In the genomic region with DNA sequence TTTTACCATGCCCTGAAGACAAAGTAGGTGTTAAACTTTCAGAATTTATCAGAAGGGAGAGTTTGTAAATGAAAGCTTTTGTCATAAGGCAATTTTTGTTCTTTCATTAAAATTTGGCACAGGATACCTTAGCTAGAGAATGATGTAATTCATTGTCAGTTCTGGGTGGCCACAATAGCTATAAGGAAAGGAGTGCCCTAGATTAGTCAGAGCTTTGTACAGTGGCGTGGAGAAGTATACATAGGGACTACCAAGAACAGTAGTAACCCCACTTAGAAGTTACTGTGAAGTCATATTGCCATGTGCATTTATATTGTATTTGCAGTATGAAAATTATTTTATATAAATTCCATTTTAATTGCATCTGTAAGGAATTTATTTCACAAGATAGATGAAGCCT, we compare ENCODE assay signal across 17 cellular contexts.
DNase-seq lines count a peak whose midpoint lies in the region; ATAC-seq and TF ChIP-seq lines count a peak whose summit lies in the region.
"Had no signal": no experiment of that assay in that cellular context is flagged by ENCODE, and none has a peak within 500 bp of the region (broad histone marks: within the 10 kb centered on the region; RNA-seq: fewer than 3 reads in every experiment).

No MANE protein-coding gene starts in this region.

- no peak overlapping the region for H3K4me3 ChIP-seq in RWPE2 (ENCODE audit: severe bottlenecking)
- H3K4me3 ChIP-seq in epithelial cell of esophagus (ENCODE audit: low read length): no peak overlapping the region
- no peak overlapping the region for H3K4me3 ChIP-seq in skeletal muscle cell (ENCODE audit: low read depth, low read length)
- H3K4me3 ChIP-seq: ascending aorta had no signal

- no peaks in the 10 kb centered on the region for H3K36me3 ChIP-seq in RWPE2 (ENCODE audit: low read depth)
- H3K36me3 ChIP-seq: ascending aorta, neutrophil, WERI-Rb-1 had no signal

- H3K27me3 ChIP-seq in RWPE2 (ENCODE audit: insufficient read depth, poor library complexity, severe bottlenecking): no peaks in the 10 kb centered on the region
- H3K27me3 ChIP-seq: ascending aorta, neutrophil had no signal

- H3K27me3 Mint-ChIP-seq in activated naive CD8-positive, alpha-beta T cell treated with anti-CD3 and anti-CD28 coated beads, Interleukin-2, amount 50 U/mL, for 24 hours: peaks cover 2% of the 10 kb centered on the region
- H3K27me3 Mint-ChIP-seq in activated naive CD8-positive, alpha-beta T cell treated with anti-CD3 and anti-CD28 coated beads for 36 hours: no peaks in the 10 kb centered on the region

- no peaks in the 10 kb centered on the region for H3K36me3 Mint-ChIP-seq in activated naive CD8-positive, alpha-beta T cell treated with anti-CD3 and anti-CD28 coated beads, Interleukin-2, amount 50 U/mL, for 24 hours (ENCODE audit: low read depth)
- no peaks in the 10 kb centered on the region for H3K36me3 Mint-ChIP-seq in activated naive CD8-positive, alpha-beta T cell treated with anti-CD3 and anti-CD28 coated beads for 36 hours
- H3K36me3 Mint-ChIP-seq: CD8-positive, alpha-beta memory T cell; T-cell had no signal

- TF ChIP-seq CTCF in RWPE2 (IDR thresholded peaks at IDR 0.05; ENCODE audit: poor library complexity, severe bottlenecking) (no peak), epithelial cell of esophagus (IDR thresholded peaks at IDR 0.05; ENCODE audit: insufficient read depth, low read depth, low read length, missing control alignments) (no peak)

- peak; percentile 49 for ATAC-seq in activated naive CD8-positive, alpha-beta T cell treated with anti-CD3 and anti-CD28 coated beads, Interleukin-2, amount 50 U/mL, for 24 hours
- peak; percentile 97 for ATAC-seq in RWPE2 (ENCODE audit: low read depth)
- no peak for ATAC-seq in HG03432 (IDR thresholded peaks at IDR 0.05; ENCODE audit: unreplicated experiment)
- ATAC-seq: left colon, T-cell had no signal

- H3K9me3 Mint-ChIP-seq in activated naive CD8-positive, alpha-beta T cell treated with anti-CD3 and anti-CD28 coated beads, Interleukin-2, amount 50 U/mL, for 24 hours: no peaks in the 10 kb centered on the region
- no peaks in the 10 kb centered on the region for H3K9me3 Mint-ChIP-seq in activated naive CD8-positive, alpha-beta T cell treated with anti-CD3 and anti-CD28 coated beads for 36 hours
- H3K9me3 Mint-ChIP-seq: CD8-positive, alpha-beta memory T cell; T-cell had no signal

- no peak overlapping the region for H3K27ac Mint-ChIP-seq in activated naive CD8-positive, alpha-beta T cell treated with anti-CD3 and anti-CD28 coated beads, Interleukin-2, amount 50 U/mL, for 24 hours
- H3K27ac Mint-ChIP-seq in activated naive CD8-positive, alpha-beta T cell treated with anti-CD3 and anti-CD28 coated beads for 36 hours: no peak overlapping the region
- H3K27ac Mint-ChIP-seq: CD8-positive, alpha-beta memory T cell; T-cell had no signal

- H3K4me1 ChIP-seq in RWPE2 (ENCODE audit: insufficient read depth, poor library complexity, severe bottlenecking): no peaks in the 10 kb centered on the region
- H3K4me1 ChIP-seq: ascending aorta had no signal

- H3K9me3 ChIP-seq in RWPE2 (ENCODE audit: severe bottlenecking): no peaks in the 10 kb centered on the region
- H3K9me3 ChIP-seq: ascending aorta, neutrophil had no signal

- H3K4me3 Mint-ChIP-seq in activated naive CD8-positive, alpha-beta T cell treated with anti-CD3 and anti-CD28 coated beads, Interleukin-2, amount 50 U/mL, for 24 hours: no peak overlapping the region
- H3K4me3 Mint-ChIP-seq in activated naive CD8-positive, alpha-beta T cell treated with anti-CD3 and anti-CD28 coated beads for 36 hours: no peak overlapping the region
- H3K4me3 Mint-ChIP-seq: CD8-positive, alpha-beta memory T cell; T-cell had no signal

- no peaks in the 10 kb centered on the region for H3K4me1 Mint-ChIP-seq in activated naive CD8-positive, alpha-beta T cell treated with anti-CD3 and anti-CD28 coated beads, Interleukin-2, amount 50 U/mL, for 24 hours
- H3K4me1 Mint-ChIP-seq in activated naive CD8-positive, alpha-beta T cell treated with anti-CD3 and anti-CD28 coated beads for 36 hours: peaks cover 2% of the 10 kb centered on the region
- H3K4me1 Mint-ChIP-seq: CD8-positive, alpha-beta memory T cell had no signal

- no peak for DNase-seq in activated naive CD8-positive, alpha-beta T cell treated with anti-CD3 and anti-CD28 coated beads, Interleukin-2, amount 50 U/mL, for 24 hours
- no peak for DNase-seq in activated naive CD8-positive, alpha-beta T cell treated with anti-CD3 and anti-CD28 coated beads for 36 hours
- DNase-seq in RWPE2 (ENCODE audit: low spot score): no peak
- peak; percentile 83 for DNase-seq in epithelial cell of esophagus (ENCODE audit: low read depth)
- peak; percentile 41 for DNase-seq in skeletal muscle cell (ENCODE audit: low read depth)
- DNase-seq in DMS 273 (lab: John Stamatoyannopoulos, UW; ENCODE audit: unreplicated experiment): no peak
- DNase-seq in NCI-H446 treated with DMSO at 0.1 percent for 48 hours (lab: John Stamatoyannopoulos, UW): no peak
- DNase-seq: activated effector memory CD4-positive, alpha-beta T cell treated with anti-CD3 and anti-CD28 coated beads, Interleukin-2, amount 50 U/mL, for 16 hours; CD8-positive, alpha-beta memory T cell; left colon; NCI-H187; NCI-H526 treated with DMSO at 0.1 percent for 48 hours; T-cell; WERI-Rb-1 had no signal

- no peak overlapping the region for H3K27ac ChIP-seq in RWPE2 (ENCODE audit: poor library complexity, severe bottlenecking)
- H3K27ac ChIP-seq: ascending aorta, neutrophil, WERI-Rb-1 had no signal

Comparison
In these comparisons a context has a peak if more than half of its experiments do, and no peak if none do; other contexts are left out.
1. DNase-seq: peak in epithelial cell of esophagus (single experiment) and skeletal muscle cell (single experiment); none in activated naive CD8-positive, alpha-beta T cell treated with anti-CD3 and anti-CD28 coated beads, Interleukin-2, amount 50 U/mL, for 24 hours (single experiment), activated naive CD8-positive, alpha-beta T cell treated with anti-CD3 and anti-CD28 coated beads for 36 hours (single experiment), RWPE2 (single experiment), DMS 273 (single experiment) and NCI-H446 treated with DMSO at 0.1 percent for 48 hours (single experiment).